In genomic region chr19:15105044-15105443, GRCh38 we compare ENCODE assay signal across 20 cellular contexts. TPM values are rescaled to one million over a fixed set of nuclear protein-coding genes. Genes with fewer than 3 reads are reported as not detected.
A peak's percentile ranks its signal among the peaks of the same experiment; 100 is the strongest.
DNase-seq lines count a peak whose midpoint lies in the region; ATAC-seq and TF ChIP-seq lines count a peak whose summit lies in the region.
"Had no signal": no experiment of that assay in that cellular context is flagged by ENCODE, and none has a peak within 500 bp of the region (broad histone marks: within the 10 kb centered on the region; RNA-seq: fewer than 3 reads in every experiment).

No MANE protein-coding gene starts in this region.

- peaks cover 20% of the 10 kb centered on the region for H3K4me1 Mint-ChIP-seq in endothelial cell (ENCODE audit: unreplicated experiment)
- peaks cover 12% of the 10 kb centered on the region for H3K4me1 Mint-ChIP-seq in neural progenitor cell
- peaks cover 15% of the 10 kb centered on the region for H3K4me1 Mint-ChIP-seq in type B pancreatic cell (ENCODE audit: unreplicated experiment)

- in situ Hi-C loops in KBM-7 (cut with MboI; ENCODE audit: low pct_unique_long_range_greater_than_20kb, low sequenced_read_pairs) = no loop called here

- peak overlapping the region; percentile 26 for H3K27ac Mint-ChIP-seq in endothelial cell (ENCODE audit: unreplicated experiment)
- no peak overlapping the region for H3K27ac Mint-ChIP-seq in neural progenitor cell
- no peak overlapping the region for H3K27ac Mint-ChIP-seq in type B pancreatic cell
- H3K27ac Mint-ChIP-seq: CD4-positive, alpha-beta memory T cell had no signal

- intact Hi-C loops in body of pancreas (cut with DNase I) = no loop called here

- no peaks in the 10 kb centered on the region for H3K36me3 ChIP-seq in neural progenitor cell
- H3K36me3 ChIP-seq in tibial nerve = peaks cover 0 to 14% (median 0%) of the 10 kb centered on the region in 3 donors
- H3K36me3 ChIP-seq in body of pancreas (replicated peaks in 1 of 2; ENCODE audit: insufficient read depth in 1 of 2, low read depth in 2 of 2) = no peaks in the 10 kb centered on the region

- H3K27me3 ChIP-seq in neural progenitor cell (no peaks in the 10 kb centered on the region), tibial nerve (no peaks in the 10 kb centered on the region), body of pancreas (no peaks in the 10 kb centered on the region)

- H3K4me1 ChIP-seq in neural progenitor cell (no peaks in the 10 kb centered on the region), tibial nerve (peaks cover 0 to 22% (median 2%) of the 10 kb centered on the region in 4 donors), body of pancreas (peaks cover 4% of the 10 kb centered on the region)

- H3K9me3 Mint-ChIP-seq in endothelial cell (ENCODE audit: unreplicated experiment) (peaks cover 4% of the 10 kb centered on the region), neural progenitor cell (peaks cover 34% of the 10 kb centered on the region), type B pancreatic cell (peaks cover 13% of the 10 kb centered on the region)

- H3K27me3 Mint-ChIP-seq in endothelial cell (ENCODE audit: unreplicated experiment) = peaks cover 14% of the 10 kb centered on the region
- H3K27me3 Mint-ChIP-seq in neural progenitor cell (ENCODE audit: insufficient read depth, low read depth) = peaks cover 6% of the 10 kb centered on the region
- peaks cover 2% of the 10 kb centered on the region for H3K27me3 Mint-ChIP-seq in type B pancreatic cell

- TF ChIP-seq EP300 in tibial nerve (IDR thresholded peaks at IDR 0.05) = no peak

- peaks cover 21% of the 10 kb centered on the region for H3K79me2 ChIP-seq in neural progenitor cell (ENCODE audit: low read depth)

- no peaks in the 10 kb centered on the region for H3K9me3 ChIP-seq in neural progenitor cell (ENCODE audit: low read depth)
- peaks cover 0 to 33% (median 0%) of the 10 kb centered on the region in 4 donors for H3K9me3 ChIP-seq in tibial nerve
- H3K9me3 ChIP-seq in body of pancreas = peaks cover 0 to 4% (median 0%) of the 10 kb centered on the region in 3 donors

- no peaks in the 10 kb centered on the region for H4K20me1 ChIP-seq in neural progenitor cell (ENCODE audit: low read depth)

- DNase-seq in endothelial cell (ENCODE audit: low spot score) (no peak), neural progenitor cell (ENCODE audit: low spot score) (no peak), type B pancreatic cell (ENCODE audit: extremely low spot score, unreplicated experiment) (no peak), tibial nerve (ENCODE audit: low spot score in 2 of 2) (no peak), body of pancreas (no peak), KBM-7 (no peak)
- DNase-seq: C1 segment of cervical spinal cord; Calu3; CD4-positive, alpha-beta memory T cell; COR-L47; DMS53; DMS79 treated with DMSO at 0.1 percent for 48 hours; GF-D8; GOT3; HFFc6 had no signal

- H3F3A ChIP-seq in neural progenitor cell (ENCODE audit: low read depth) = peaks cover 6% of the 10 kb centered on the region

- no peak for ATAC-seq in body of pancreas

- H3K9ac ChIP-seq in neural progenitor cell = no peak overlapping the region

- H3K4me3 Mint-ChIP-seq in endothelial cell (ENCODE audit: unreplicated experiment) = no peak overlapping the region
- peak overlapping the region; percentile 72 for H3K4me3 Mint-ChIP-seq in neural progenitor cell
- peak overlapping the region; percentile 67 for H3K4me3 Mint-ChIP-seq in type B pancreatic cell
- H3K4me3 Mint-ChIP-seq: CD4-positive, alpha-beta memory T cell had no signal

- H3K36me3 Mint-ChIP-seq in endothelial cell (ENCODE audit: low read depth, unreplicated experiment) (peaks cover 7% of the 10 kb centered on the region), neural progenitor cell (peaks cover 4% of the 10 kb centered on the region), type B pancreatic cell (no peaks in the 10 kb centered on the region)

- WGBS in tibial nerve, 2 donors = 93 to 94% methylated on average over 3 of the region's 3 CpGs
- 89 to 90% methylated on average over 3 of the region's 3 CpGs for WGBS in body of pancreas, 2 donors

- no peak overlapping the region for H3K4me2 ChIP-seq in neural progenitor cell

- no peak for TF ChIP-seq CTCF in endothelial cell (IDR thresholded peaks at IDR 0.05; ENCODE audit: unreplicated experiment)
- no peak for TF ChIP-seq CTCF in neural progenitor cell (IDR thresholded peaks at IDR 0.05)
- no peak for TF ChIP-seq CTCF in type B pancreatic cell (conservative IDR thresholded peaks at IDR 0.05)
- TF ChIP-seq CTCF in tibial nerve (IDR thresholded peaks at IDR 0.05) = no peak
- no peak for TF ChIP-seq CTCF in body of pancreas (IDR thresholded peaks at IDR 0.05)

- H3K27ac ChIP-seq in neural progenitor cell = no peak overlapping the region
- no peak overlapping the region for H3K27ac ChIP-seq in tibial nerve
- no peak overlapping the region for H3K27ac ChIP-seq in body of pancreas

- no peak overlapping the region for H3K4me3 ChIP-seq in neural progenitor cell
- no peak overlapping the region for H3K4me3 ChIP-seq in tibial nerve
- H3K4me3 ChIP-seq in body of pancreas = no peak overlapping the region
- H3K4me3 ChIP-seq: HAP-1 had no signal

- TF ChIP-seq POLR2A in tibial nerve (IDR thresholded peaks at IDR 0.05) (no peak), body of pancreas (IDR thresholded peaks at IDR 0.05) (no peak)

- H2AFZ ChIP-seq in neural progenitor cell (replicated peaks) = no peak overlapping the region

RNA-seq across cellular contexts. Expression of gene SYDE1, which starts 2.2 kb away (rescaled TPM):
- total RNA-seq in endothelial cell (ENCODE audit: unreplicated experiment) (43.5 TPM), neural progenitor cell (ENCODE audit: low replicate concordance) (8.0 and 25.2 TPM in 2 replicates), type B pancreatic cell (ENCODE audit: low replicate concordance) (7.3 and 23.7 TPM in 2 replicates), tibial nerve (10 to 100 TPM; 31.9 to 58.6 (median 49.4) TPM), body of pancreas (1 to 10 TPM; 6.3 to 9.9 TPM)
- total RNA-seq: CD4-positive, alpha-beta memory T cell had no signal

RNA-seq across cellular contexts. Expression of gene OR1I1, which starts 23.0 kb away (rescaled TPM):
- total RNA-seq in endothelial cell (ENCODE audit: unreplicated experiment) = not detected
- total RNA-seq in neural progenitor cell (ENCODE audit: low replicate concordance) = not detected in 2 replicates
- not detected in 2 replicates for total RNA-seq in type B pancreatic cell (ENCODE audit: low replicate concordance)
- total RNA-seq in tibial nerve = not detected
- total RNA-seq in body of pancreas = not detected
- total RNA-seq: A172; A673; Calu3; CD4-positive, alpha-beta memory T cell; Daoy; G401; HFFc6 had no signal

RNA-seq across cellular contexts. Expression of gene CASP14, which starts 55.8 kb away (rescaled TPM):
- total RNA-seq in endothelial cell (ENCODE audit: unreplicated experiment) (not detected), neural progenitor cell (ENCODE audit: low replicate concordance) (not detected in 2 replicates), type B pancreatic cell (ENCODE audit: low replicate concordance) (not detected in 2 replicates), tibial nerve (not detected), body of pancreas (not detected)
- total RNA-seq: A172; A673; Calu3; CD4-positive, alpha-beta memory T cell; Daoy; G401; HFFc6 had no signal
